In the genomic region with DNA sequence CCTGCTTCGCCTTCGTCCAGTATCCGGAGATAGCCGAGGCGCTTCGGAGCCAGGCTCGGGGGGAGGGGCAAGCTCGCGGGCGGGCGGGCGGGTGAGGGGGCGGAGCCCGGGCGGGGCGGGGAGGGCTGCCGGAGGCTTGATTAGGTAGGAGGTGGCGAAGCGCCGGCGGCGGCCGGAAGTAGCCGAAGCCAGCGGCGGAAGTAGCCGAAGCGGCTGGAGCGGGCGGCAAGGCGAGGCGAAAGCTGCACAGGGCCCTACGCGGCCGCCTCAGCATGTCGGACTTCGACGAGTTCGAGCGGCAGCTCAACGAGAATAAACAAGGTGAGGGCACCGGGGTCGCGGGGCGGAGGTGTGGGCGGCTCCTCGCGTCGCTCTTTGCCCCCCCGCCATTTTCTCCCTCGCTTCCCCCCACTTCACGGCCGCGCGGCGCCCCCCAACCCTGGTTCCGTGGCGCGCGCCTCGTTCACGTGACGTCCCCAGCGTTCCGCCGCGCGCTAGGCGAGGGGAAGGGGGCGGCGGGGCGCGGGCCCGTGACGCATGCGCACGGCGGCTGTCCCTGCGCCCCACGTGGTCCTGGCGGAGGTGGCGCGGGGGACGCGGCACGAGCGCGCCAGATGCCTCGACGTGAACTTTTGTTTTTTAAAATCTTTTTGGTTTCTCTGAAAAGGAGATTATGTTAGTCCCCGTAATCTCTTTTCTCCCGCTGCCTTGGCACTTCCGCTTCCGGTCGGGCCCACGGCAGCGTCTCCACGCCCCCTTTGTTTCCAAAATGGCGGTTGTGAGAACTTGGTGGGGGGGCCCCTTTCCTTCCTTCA, we compare ENCODE assay signal across 8 cellular contexts. TPM values are rescaled to one million over a fixed set of nuclear protein-coding genes. Genes with fewer than 3 reads are reported as not detected.
DNase-seq lines count a peak whose midpoint lies in the region; ATAC-seq, FAIRE-seq and TF ChIP-seq lines count a peak whose summit lies in the region.

A gene (plus strand): TSS at position 203 of the 815 bp plus-strand sequence. CDS start 70 bp downstream, at position 273.

- H3K9me3 ChIP-seq in BLaER1 (no peaks in the 10 kb centered on the region), right lobe of liver (no peaks in the 10 kb centered on the region)

- H3K27ac ChIP-seq in BLaER1 (peak within 1 kb of the TSS; percentile 100), right lobe of liver (peak within 1 kb of the TSS; percentile 93 to 96 (median 96))

- H3K9ac ChIP-seq in BLaER1, result peak within 1 kb of the TSS; percentile 100

- H3K27me3 ChIP-seq in BLaER1 (no peaks in the 10 kb centered on the region), right lobe of liver (no peaks in the 10 kb centered on the region)

- ATAC-seq in HG03442 (IDR thresholded peaks at IDR 0.05; ENCODE audit: unreplicated experiment) (peak; percentile 30), right lobe of liver (peak; percentile 59 to 71 (median 66))

- peaks cover 46% of the 10 kb centered on the region for H4K20me1 ChIP-seq in BLaER1

- peaks cover 48% of the 10 kb centered on the region for H3K36me3 ChIP-seq in BLaER1
- H3K36me3 ChIP-seq in right lobe of liver, result peaks cover 0 to 1% (median 0%) of the 10 kb centered on the region in 4 donors

- peak within 1 kb of the TSS; percentile 99 for H3K4me2 ChIP-seq in BLaER1

- under 1% methylated on average over 35 of the region's 99 CpGs for WGBS in right lobe of liver (ENCODE audit: insufficient coverage, low coverage, low lambda C conversion rate, missing lambda C conversion rate)

- peak within 1 kb of the TSS; percentile 87 for H3K4me3 ChIP-seq in BLaER1
- peak within 1 kb of the TSS; percentile 83 to 99 (median 88) for H3K4me3 ChIP-seq in right lobe of liver

- TF ChIP-seq POLR2A in right lobe of liver (IDR thresholded peaks at IDR 0.05), result peak; percentile 71

- FAIRE-seq in GM19239 (lab: Jason Lieb, UNC), result peak; percentile 90

- intact Hi-C loops in right lobe of liver (cut with DNase I), result no loop called here

- no peak for TF ChIP-seq CTCF in right lobe of liver (IDR thresholded peaks at IDR 0.05)

- DNase-seq in GM19239 (ENCODE audit: insufficient read length, low spot score) (peak; percentile 80), NCI-H69 (lab: John Stamatoyannopoulos, UW) (peak; percentile 96), dermis microvascular lymphatic vessel endothelial cell (ENCODE audit: low read depth in 2 of 2) (peak in 1 of 2 donors; percentile 93), right lobe of liver (peak; percentile 97 to 98 (median 98))
- peak; percentile 95 to 96 for DNase-seq in activated CD4-positive, alpha-beta T cell treated with anti-CD3 and anti-CD28 coated beads, Interleukin-2, amount 50 U/mL, for 4 hours
- DNase-seq in stimulated activated CD4-positive, alpha-beta T cell treated with anti-CD3 and anti-CD28 coated beads, Interleukin-4, amount 100 ng/mL, for 4 hours, result peak; percentile 94 to 98

- H3K4me1 ChIP-seq in BLaER1 (peaks cover 52% of the 10 kb centered on the region), right lobe of liver (peaks cover 0 to 32% (median 12%) of the 10 kb centered on the region in 4 donors)

RNA-seq across cellular contexts. Expression of the gene that starts here (rescaled TPM):
- total RNA-seq in dermis microvascular lymphatic vessel endothelial cell, result 84.0 and 95.8 TPM in 2 replicates
- total RNA-seq in right lobe of liver, result 10 to 100 TPM; 55.1 to 75.6 (median 63.5) TPM
